ENCODE assay signal across 11 cellular contexts in genomic region chr6:18845891-18846290, GRCh38.
"Had no signal": no experiment of that assay in that cellular context is flagged by ENCODE, and none has a peak within 500 bp of the region (broad histone marks: within the 10 kb centered on the region; RNA-seq: fewer than 3 reads in every experiment).

No MANE protein-coding gene starts in this region.

- ATAC-seq: activated CD8-positive, alpha-beta memory T cell treated with anti-CD3 and anti-CD28 coated beads, Interleukin-2, amount 10 ng/mL, durations not matched to agents 7 days and 5 days; pancreas had no signal

- DNase-seq: activated CD4-positive, alpha-beta T cell treated with anti-CD3 and anti-CD28 coated beads for 1 hour; activated CD4-positive, alpha-beta T cell treated with anti-CD3 and anti-CD28 coated beads, Interleukin-2, amount 50 U/mL, for 4 hours; activated CD8-positive, alpha-beta memory T cell treated with anti-CD3 and anti-CD28 coated beads, Interleukin-2, amount 10 ng/mL, durations not matched to agents 7 days and 5 days; activated naive CD4-positive, alpha-beta T cell treated with anti-CD3 and anti-CD28 coated beads, Interleukin-2, amount 10 ng/mL, durations not matched to agents 7 days and 5 days; activated T-cell treated with anti-CD3 and anti-CD28 coated beads, Interleukin-2, amount 50 U/mL, for 1 hour; erythroblast; naive B cell; pancreas; stimulated activated CD4-positive, alpha-beta T cell treated with anti-CD3 and anti-CD28 coated beads, Interleukin-12 subunit alpha, Interleukin-12 subunit beta, amount 100 ng/mL, for 4 hours; stimulated activated CD4-positive, alpha-beta T cell treated with anti-CD3 and anti-CD28 coated beads, Interleukin-2, amount 100 ng/mL, for 24 hours; stomach had no signal
